14 cellular contexts compared by ENCODE assay signal in the genomic region with DNA sequence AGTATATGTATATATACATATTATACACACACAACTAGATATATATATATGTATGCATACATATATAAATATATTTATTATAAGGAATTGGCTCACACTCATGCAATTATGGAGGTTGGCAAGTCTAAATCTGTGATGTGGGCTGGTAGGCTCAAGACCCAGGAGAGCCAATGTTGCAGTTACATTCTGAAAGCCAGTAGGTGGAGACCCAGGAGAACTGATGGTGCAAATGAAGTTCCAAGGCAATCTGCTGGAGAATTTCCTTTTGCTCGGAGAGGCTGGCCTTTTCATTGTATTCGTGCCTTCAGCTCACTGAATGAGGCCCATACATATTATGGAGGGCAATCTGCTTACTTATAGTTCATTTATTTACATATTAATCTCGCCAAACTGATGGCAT. TPM values are rescaled to one million over a fixed set of nuclear protein-coding genes. Genes with fewer than 3 reads are reported as not detected.
DNase-seq lines count a peak whose midpoint lies in the region; ATAC-seq and TF ChIP-seq lines count a peak whose summit lies in the region.
"Had no signal": no experiment of that assay in that cellular context is flagged by ENCODE, and none has a peak within 500 bp of the region (broad histone marks: within the 10 kb centered on the region; RNA-seq: fewer than 3 reads in every experiment).

No MANE protein-coding gene starts in this region.

- H3K27ac ChIP-seq in VCaP (no peak overlapping the region), liver (ENCODE audit: low read depth in 1 of 2, low read length in 2 of 2) (no peak overlapping the region), aorta (ENCODE audit: low read depth in 1 of 2, low read length in 2 of 2) (no peak overlapping the region)
- H3K27ac ChIP-seq: skin epidermis had no signal

- H3K27me3 ChIP-seq in liver (ENCODE audit: control insufficient read depth in 4 of 4, insufficient read depth in 4 of 4, low read length in 3 of 4): no peaks in the 10 kb centered on the region
- peaks cover 0 to 2% of the 10 kb centered on the region in 2 donors for H3K27me3 ChIP-seq in aorta (ENCODE audit: control insufficient read depth in 1 of 2, insufficient read depth in 2 of 2, low read length in 1 of 2)

- no peaks in the 10 kb centered on the region for H3K4me1 ChIP-seq in liver (ENCODE audit: control insufficient read depth in 4 of 4, insufficient read depth in 4 of 4, low read length in 3 of 4)
- H3K4me1 ChIP-seq in aorta (ENCODE audit: control insufficient read depth in 1 of 2, insufficient read depth in 2 of 2, low read length in 2 of 2): no peaks in the 10 kb centered on the region

- WGBS in liver: 18% methylated on average over 3 of the region's 3 CpGs
- 9 to 12% methylated on average over 3 of the region's 3 CpGs for WGBS in aorta, 2 donors

- no peaks in the 10 kb centered on the region for H3K36me3 ChIP-seq in liver (ENCODE audit: control insufficient read depth in 4 of 4, insufficient read depth in 3 of 4, low read depth in 1 of 4, low read length in 3 of 4)
- H3K36me3 ChIP-seq in aorta (ENCODE audit: control insufficient read depth in 1 of 2, insufficient read depth in 2 of 2, low read length in 1 of 2): no peaks in the 10 kb centered on the region

- no peak overlapping the region for H3K9ac ChIP-seq in liver (ENCODE audit: low read depth in 1 of 2, low read length in 2 of 2)

- intact Hi-C loops in aorta (cut with DNase I): no loop called here

- ATAC-seq in GM18909 (IDR thresholded peaks at IDR 0.05; ENCODE audit: poor library complexity, unreplicated experiment): no peak
- no peak for ATAC-seq in aorta (ENCODE audit: low FRiP score)
- no peak for ATAC-seq in HG03045 (IDR thresholded peaks at IDR 0.05; ENCODE audit: unreplicated experiment)

- H3K9me3 ChIP-seq in liver (ENCODE audit: control insufficient read depth in 4 of 4, low read length in 3 of 4): no peaks in the 10 kb centered on the region
- peaks cover 3% of the 10 kb centered on the region for H3K9me3 ChIP-seq in aorta (ENCODE audit: control insufficient read depth, low read length)

- TF ChIP-seq CTCF in VCaP (conservative IDR thresholded peaks at IDR 0.05): peak; percentile 73
- peak; percentile 30 for TF ChIP-seq CTCF in liver (IDR thresholded peaks at IDR 0.05; ENCODE audit: low read depth, low read length, missing input control)

- H3K4me3 ChIP-seq in liver (ENCODE audit: low read depth in 1 of 3, low read length in 3 of 3) (no peak overlapping the region), aorta (ENCODE audit: low read length in 2 of 2) (no peak overlapping the region)
- H3K4me3 ChIP-seq: skin epidermis had no signal

- peak; percentile 14 for DNase-seq in DMS153 (lab: John Stamatoyannopoulos, UW)
- peak; percentile 37 for DNase-seq in HT1080 (ENCODE audit: low read depth)
- no peak for DNase-seq in superior temporal gyrus (ENCODE audit: extremely low spot score)
- DNase-seq in aorta: no peak
- DNase-seq: effector CD8-positive, alpha-beta T cell; stimulated activated naive CD4-positive, alpha-beta T cell; T-helper 1 cell had no signal

- peak; percentile 64 to 71 for TF ChIP-seq RAD21 in liver (IDR thresholded peaks at IDR 0.05)

TF ChIP-seq in liver, 16 proteins besides CTCF, POLR2A, EP300 and RAD21:
- TF ChIP-seq GABPA (IDR thresholded peaks at IDR 0.05 in 1 of 2, conservative IDR thresholded peaks at IDR 0.05 in 1 of 2) (no peak), EGR1 (IDR thresholded peaks at IDR 0.05; ENCODE audit: low read depth in 2 of 2) (no peak), HNF4A (conservative IDR thresholded peaks at IDR 0.05) (no peak), FOXA1 (IDR thresholded peaks at IDR 0.05) (no peak), TAF1 (conservative IDR thresholded peaks at IDR 0.05) (no peak), HNF4G (IDR thresholded peaks at IDR 0.05) (no peak), SP1 (IDR thresholded peaks at IDR 0.05) (no peak)
- TF ChIP-seq, protein P1, sequence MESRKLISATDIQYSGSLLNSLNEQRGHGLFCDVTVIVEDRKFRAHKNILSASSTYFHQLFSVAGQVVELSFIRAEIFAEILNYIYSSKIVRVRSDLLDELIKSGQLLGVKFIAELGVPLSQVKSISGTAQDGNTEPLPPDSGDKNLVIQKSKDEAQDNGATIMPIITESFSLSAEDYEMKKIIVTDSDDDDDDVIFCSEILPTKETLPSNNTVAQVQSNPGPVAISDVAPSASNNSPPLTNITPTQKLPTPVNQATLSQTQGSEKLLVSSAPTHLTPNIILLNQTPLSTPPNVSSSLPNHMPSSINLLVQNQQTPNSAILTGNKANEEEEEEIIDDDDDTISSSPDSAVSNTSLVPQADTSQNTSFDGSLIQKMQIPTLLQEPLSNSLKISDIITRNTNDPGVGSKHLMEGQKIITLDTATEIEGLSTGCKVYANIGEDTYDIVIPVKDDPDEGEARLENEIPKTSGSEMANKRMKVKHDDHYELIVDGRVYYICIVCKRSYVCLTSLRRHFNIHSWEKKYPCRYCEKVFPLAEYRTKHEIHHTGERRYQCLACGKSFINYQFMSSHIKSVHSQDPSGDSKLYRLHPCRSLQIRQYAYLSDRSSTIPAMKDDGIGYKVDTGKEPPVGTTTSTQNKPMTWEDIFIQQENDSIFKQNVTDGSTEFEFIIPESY (IDR thresholded peaks at IDR 0.05): no peak

RNA-seq across cellular contexts. Expression of a gene that starts 9.4 kb away (rescaled TPM):
- total RNA-seq in HT1080 (2014; rRNA removed; shearing (Covaris generic)): 0.26 and 0.33 TPM in 2 replicates
- polyA plus RNA-seq in HT1080 (2015; cell fraction: cytosol; rRNA removed): 1.2 and 1.6 TPM in 2 replicates
- polyA plus RNA-seq in HT1080 (2015; cell fraction: nucleus; rRNA removed): 1.5 and 2.6 TPM in 2 replicates
- total RNA-seq in liver (not detected), aorta (not detected)
- polyA plus RNA-seq in liver (under 1 TPM in 1 of 2 donors, not detected in 1; 0.02 TPM), aorta (under 1 TPM; 0.13 TPM)
- total RNA-seq: LHCN-M2 had no signal

RNA-seq across cellular contexts. Expression of a gene that starts 29.2 kb away (rescaled TPM):
- not detected in 2 replicates for total RNA-seq in HT1080 (2014; rRNA removed; shearing (Covaris generic))
- polyA plus RNA-seq in HT1080 (2015; cell fraction: cytosol; rRNA removed): not detected in 2 replicates
- polyA plus RNA-seq in HT1080 (2015; cell fraction: nucleus; rRNA removed): not detected in 2 replicates
- not detected for total RNA-seq in liver
- not detected for polyA plus RNA-seq in liver
- total RNA-seq in aorta: not detected
- polyA plus RNA-seq in aorta: not detected
- total RNA-seq: LHCN-M2 had no signal

RNA-seq across cellular contexts. Expression of a gene that starts 39.7 kb away (rescaled TPM):
- not detected in 2 replicates for total RNA-seq in HT1080 (2014; rRNA removed; shearing (Covaris generic))
- polyA plus RNA-seq in HT1080 (2015; cell fraction: cytosol; rRNA removed): 0.33 TPM in 1 of 2 replicates, not detected in the other
- not detected in 2 replicates for polyA plus RNA-seq in HT1080 (2015; cell fraction: nucleus; rRNA removed)
- total RNA-seq in liver (not detected), aorta (not detected)
- polyA plus RNA-seq in liver (not detected), aorta (not detected)
- total RNA-seq: LHCN-M2, lower leg skin had no signal

RNA-seq across cellular contexts. Expression of a gene that starts 52.7 kb away (rescaled TPM):
- total RNA-seq in HT1080 (2014; rRNA removed; shearing (Covaris generic)): not detected in 2 replicates
- not detected in 2 replicates for polyA plus RNA-seq in HT1080 (2015; cell fraction: cytosol; rRNA removed)
- polyA plus RNA-seq in HT1080 (2015; cell fraction: nucleus; rRNA removed): not detected in 2 replicates
- total RNA-seq in liver (not detected), aorta (not detected)
- polyA plus RNA-seq in liver (not detected), aorta (not detected)
- total RNA-seq: LHCN-M2 had no signal

RNA-seq across cellular contexts. Expression of a gene that starts 58.0 kb away (rescaled TPM):
- not detected in 2 replicates for total RNA-seq in HT1080 (2014; rRNA removed; shearing (Covaris generic))
- not detected in 2 replicates for polyA plus RNA-seq in HT1080 (2015; cell fraction: cytosol; rRNA removed)
- polyA plus RNA-seq in HT1080 (2015; cell fraction: nucleus; rRNA removed): not detected in 2 replicates
- total RNA-seq in liver (not detected), aorta (not detected)
- polyA plus RNA-seq in liver (not detected), aorta (not detected)
- total RNA-seq: LHCN-M2 had no signal

Comparison
In these comparisons a context has a peak if more than half of its experiments do, and no peak if none do; other contexts are left out.
1. DNase-seq: peak in DMS153 (single experiment) and HT1080 (single experiment); none in superior temporal gyrus (single experiment) and aorta (0 of 2).